1 cellular context compared by ENCODE assay signal in the genomic region with DNA sequence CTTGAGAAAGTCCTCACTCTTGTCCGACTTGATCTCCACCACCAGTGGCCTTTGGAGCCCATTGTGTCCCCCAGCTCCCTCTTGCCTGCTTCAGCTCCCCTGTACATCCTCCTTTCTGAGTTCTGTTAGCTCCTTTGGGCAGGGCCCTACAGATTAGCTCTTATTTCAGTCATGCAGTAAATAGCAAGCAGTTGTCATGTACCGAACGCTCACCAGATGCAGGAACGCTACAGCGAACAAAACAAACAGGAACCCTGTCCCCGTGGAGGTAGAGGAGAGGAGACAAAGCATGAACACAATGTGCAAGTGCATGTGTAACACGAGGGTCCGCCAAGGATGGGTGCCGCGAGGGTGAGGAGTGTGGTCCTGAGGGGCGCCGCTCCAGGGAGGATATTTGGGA.
TF ChIP-seq lines count a peak whose summit lies in the region.

No MANE protein-coding gene starts in this region.

TF ChIP-seq in IMR-90, 13 proteins besides CTCF, POLR2A, EP300 and RAD21 (continued from another document):
- TF ChIP-seq, protein P1, sequence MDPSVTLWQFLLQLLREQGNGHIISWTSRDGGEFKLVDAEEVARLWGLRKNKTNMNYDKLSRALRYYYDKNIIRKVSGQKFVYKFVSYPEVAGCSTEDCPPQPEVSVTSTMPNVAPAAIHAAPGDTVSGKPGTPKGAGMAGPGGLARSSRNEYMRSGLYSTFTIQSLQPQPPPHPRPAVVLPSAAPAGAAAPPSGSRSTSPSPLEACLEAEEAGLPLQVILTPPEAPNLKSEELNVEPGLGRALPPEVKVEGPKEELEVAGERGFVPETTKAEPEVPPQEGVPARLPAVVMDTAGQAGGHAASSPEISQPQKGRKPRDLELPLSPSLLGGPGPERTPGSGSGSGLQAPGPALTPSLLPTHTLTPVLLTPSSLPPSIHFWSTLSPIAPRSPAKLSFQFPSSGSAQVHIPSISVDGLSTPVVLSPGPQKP (IDR thresholded peaks at IDR 0.05; ENCODE audit: borderline replicate concordance, low read depth, low read length) = no peak
- no peak for TF ChIP-seq CHD1 (IDR thresholded peaks at IDR 0.05; ENCODE audit: low read depth, low read length)
- no peak for TF ChIP-seq RFX5 (IDR thresholded peaks at IDR 0.05; ENCODE audit: low read depth, low read length)
- TF ChIP-seq MXI1 (IDR thresholded peaks at IDR 0.05; ENCODE audit: borderline replicate concordance, low read depth, low read length) = no peak
- no peak for TF ChIP-seq BHLHE40 (IDR thresholded peaks at IDR 0.05; ENCODE audit: low read depth, low read length)
- TF ChIP-seq, protein P2, sequence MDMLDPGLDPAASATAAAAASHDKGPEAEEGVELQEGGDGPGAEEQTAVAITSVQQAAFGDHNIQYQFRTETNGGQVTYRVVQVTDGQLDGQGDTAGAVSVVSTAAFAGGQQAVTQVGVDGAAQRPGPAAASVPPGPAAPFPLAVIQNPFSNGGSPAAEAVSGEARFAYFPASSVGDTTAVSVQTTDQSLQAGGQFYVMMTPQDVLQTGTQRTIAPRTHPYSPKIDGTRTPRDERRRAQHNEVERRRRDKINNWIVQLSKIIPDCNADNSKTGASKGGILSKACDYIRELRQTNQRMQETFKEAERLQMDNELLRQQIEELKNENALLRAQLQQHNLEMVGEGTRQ (IDR thresholded peaks at IDR 0.05; ENCODE audit: low read depth, low read length) = no peak
- no peak for TF ChIP-seq FOS (IDR thresholded peaks at IDR 0.05; ENCODE audit: low read depth, low read length)
- TF ChIP-seq RCOR1 (IDR thresholded peaks at IDR 0.05; ENCODE audit: insufficient replicate concordance, low read length) = no peak
- no peak for TF ChIP-seq SMC3 (IDR thresholded peaks at IDR 0.05; ENCODE audit: low read depth, low read length)
